11 cellular contexts compared by ENCODE assay signal in the genomic region with DNA sequence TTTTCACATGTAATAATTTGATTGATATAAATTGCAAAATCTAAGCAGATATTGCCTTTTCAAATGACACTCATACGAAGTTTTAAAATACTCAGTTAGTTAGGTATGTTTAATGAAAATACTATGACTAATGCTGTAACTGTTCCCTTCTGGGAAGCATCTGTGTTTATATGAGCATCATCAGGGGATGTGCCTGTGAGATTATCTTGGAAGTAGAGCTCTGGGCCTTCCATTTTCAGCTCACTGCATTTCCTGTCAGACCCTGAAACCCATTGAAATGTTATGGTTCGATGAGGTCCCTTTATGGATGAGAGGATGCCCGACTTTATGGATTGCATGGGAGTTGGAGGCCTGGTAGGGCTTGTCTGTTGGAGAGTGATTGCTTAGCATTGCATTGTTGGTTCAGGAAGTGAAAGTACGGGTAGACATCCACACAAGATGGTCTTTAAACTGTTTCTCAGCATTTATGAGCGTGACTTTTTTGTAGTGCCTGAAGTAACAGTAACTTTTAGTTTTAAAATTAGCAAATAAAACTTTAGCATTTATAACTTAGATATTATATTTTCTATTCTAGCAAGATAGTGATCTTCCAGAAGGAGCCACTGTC. TPM values are rescaled to one million over a fixed set of nuclear protein-coding genes. Genes with fewer than 3 reads are reported as not detected.
DNase-seq lines count a peak whose midpoint lies in the region; ATAC-seq and TF ChIP-seq lines count a peak whose summit lies in the region.
"Had no signal": no experiment of that assay in that cellular context is flagged by ENCODE, and none has a peak within 500 bp of the region (broad histone marks: within the 10 kb centered on the region; RNA-seq: fewer than 3 reads in every experiment).

No MANE protein-coding gene starts in this region.

- H3K36me3 Mint-ChIP-seq in HFFc6 (ENCODE audit: low read depth) (peaks cover 48% of the 10 kb centered on the region), brain (peaks cover 70% of the 10 kb centered on the region)
- peaks cover 59% of the 10 kb centered on the region for H3K36me3 Mint-ChIP-seq in activated CD4-positive, alpha-beta T cell treated with anti-CD3 and anti-CD28 coated beads, Interleukin-2, amount 10 ng/mL, durations not matched to agents 7 days and 5 days (ENCODE audit: low read depth)

- DNase-seq in AG04450 (ENCODE audit: low read depth, low spot score) (peak; percentile 63), HFFc6 (peak; percentile 78), kidney glomerular epithelial cell (lab: John Stamatoyannopoulos, UW) (peak; percentile 81)
- no peak for DNase-seq in activated CD4-positive, alpha-beta T cell treated with anti-CD3 and anti-CD28 coated beads, Interleukin-2, amount 50 U/mL, for 4 hours
- no peak for DNase-seq in activated CD8-positive, alpha-beta memory T cell treated with anti-CD3 and anti-CD28 coated beads for 24 hours
- no peak for DNase-seq in activated CD4-positive, alpha-beta T cell treated with anti-CD3 and anti-CD28 coated beads, Interleukin-2, amount 10 ng/mL, durations not matched to agents 7 days and 5 days
- DNase-seq: activated naive CD4-positive, alpha-beta T cell treated with anti-CD3 and anti-CD28 coated beads, Interleukin-2, amount 10 ng/mL, durations not matched to agents 7 days and 5 days; retina; WERI-Rb-1 had no signal

- H3K4me1 Mint-ChIP-seq in HFFc6 (ENCODE audit: low read depth) (peaks cover 69% of the 10 kb centered on the region), brain (no peaks in the 10 kb centered on the region)
- peaks cover 10% of the 10 kb centered on the region for H3K4me1 Mint-ChIP-seq in activated CD4-positive, alpha-beta T cell treated with anti-CD3 and anti-CD28 coated beads, Interleukin-2, amount 10 ng/mL, durations not matched to agents 7 days and 5 days
- H3K4me1 Mint-ChIP-seq: activated naive CD4-positive, alpha-beta T cell treated with anti-CD3 and anti-CD28 coated beads, Interleukin-2, amount 10 ng/mL, durations not matched to agents 7 days and 5 days had no signal

- CTCF ChIA-PET in AG04450 (lab: Charles Lee): interaction anchor here (1.8 kb wide), 1 partner anchor 63 kb away, joined by 4 read pairs; no protein-coding TSS in a partner anchor
- CTCF ChIA-PET in activated CD4-positive, alpha-beta T cell treated with anti-CD3 and anti-CD28 coated beads, Interleukin-2, amount 10 ng/mL, durations not matched to agents 7 days and 5 days (lab: Charles Lee): no interaction called here

- H3K4me3 Mint-ChIP-seq in HFFc6: peak overlapping the region; percentile 84
- no peak overlapping the region for H3K4me3 Mint-ChIP-seq in brain
- no peak overlapping the region for H3K4me3 Mint-ChIP-seq in activated CD4-positive, alpha-beta T cell treated with anti-CD3 and anti-CD28 coated beads, Interleukin-2, amount 10 ng/mL, durations not matched to agents 7 days and 5 days
- H3K4me3 Mint-ChIP-seq: activated naive CD4-positive, alpha-beta T cell treated with anti-CD3 and anti-CD28 coated beads, Interleukin-2, amount 10 ng/mL, durations not matched to agents 7 days and 5 days had no signal

- TF ChIP-seq CTCF in AG04450 (IDR thresholded peaks at IDR 0.05; ENCODE audit: low read depth, low read length) (no peak), HFFc6 (IDR thresholded peaks at IDR 0.05) (no peak), brain (conservative IDR thresholded peaks at IDR 0.05) (no peak)

- H3K9me3 Mint-ChIP-seq in HFFc6 (no peaks in the 10 kb centered on the region), brain (no peaks in the 10 kb centered on the region)
- no peaks in the 10 kb centered on the region for H3K9me3 Mint-ChIP-seq in activated CD4-positive, alpha-beta T cell treated with anti-CD3 and anti-CD28 coated beads, Interleukin-2, amount 10 ng/mL, durations not matched to agents 7 days and 5 days
- H3K9me3 Mint-ChIP-seq: activated naive CD4-positive, alpha-beta T cell treated with anti-CD3 and anti-CD28 coated beads, Interleukin-2, amount 10 ng/mL, durations not matched to agents 7 days and 5 days had no signal

- H3K9me3 ChIP-seq in AG04450 (ENCODE audit: control insufficient read depth, insufficient read depth, low read length): no peaks in the 10 kb centered on the region

- H3K27me3 Mint-ChIP-seq in HFFc6 (ENCODE audit: insufficient read depth) (no peaks in the 10 kb centered on the region; the same call in 1 of the 2 replicates), brain (no peaks in the 10 kb centered on the region)
- H3K27me3 Mint-ChIP-seq in activated CD4-positive, alpha-beta T cell treated with anti-CD3 and anti-CD28 coated beads, Interleukin-2, amount 10 ng/mL, durations not matched to agents 7 days and 5 days: no peaks in the 10 kb centered on the region
- H3K27me3 Mint-ChIP-seq: activated naive CD4-positive, alpha-beta T cell treated with anti-CD3 and anti-CD28 coated beads, Interleukin-2, amount 10 ng/mL, durations not matched to agents 7 days and 5 days had no signal

- peak overlapping the region; percentile 90 for H3K27ac ChIP-seq in AG04450 (ENCODE audit: low read depth, low read length)
- H3K27ac ChIP-seq: WERI-Rb-1 had no signal

- POLR2A ChIA-PET in AG04450 (lab: Yijun Ruan, JAX): interaction anchor here (0.6 to 1.2 kb wide), 2 partner anchors 9 to 29 kb away, joined by 3 to 6 read pairs; partner anchors contain the start of genes ELP2 and SLC39A6
- POLR2A ChIA-PET in activated CD4-positive, alpha-beta T cell treated with anti-CD3 and anti-CD28 coated beads, Interleukin-2, amount 10 ng/mL, durations not matched to agents 7 days and 5 days (lab: Charles Lee): no interaction called here

- no peak for ATAC-seq in GM18505 (IDR thresholded peaks at IDR 0.05; ENCODE audit: unreplicated experiment)

- no peak for TF ChIP-seq POLR2A in GM18505 (IDR thresholded peaks at IDR 0.05; ENCODE audit: borderline replicate concordance, extremely low read depth, insufficient read depth, insufficient read length)

- H3K27ac Mint-ChIP-seq in HFFc6: peak overlapping the region; percentile 99
- peak overlapping the region in 3 of 5 experiments; percentile 66 to 73 (median 69) for H3K27ac Mint-ChIP-seq in brain
- no peak overlapping the region for H3K27ac Mint-ChIP-seq in activated CD4-positive, alpha-beta T cell treated with anti-CD3 and anti-CD28 coated beads, Interleukin-2, amount 10 ng/mL, durations not matched to agents 7 days and 5 days
- H3K27ac Mint-ChIP-seq: activated naive CD4-positive, alpha-beta T cell treated with anti-CD3 and anti-CD28 coated beads, Interleukin-2, amount 10 ng/mL, durations not matched to agents 7 days and 5 days had no signal

- no peaks in the 10 kb centered on the region for H3K27me3 ChIP-seq in AG04450 (ENCODE audit: control insufficient read depth, insufficient read depth, low read length)

- H3K4me3 ChIP-seq in AG04450 (ENCODE audit: low read depth, low read length): no peak overlapping the region

RNA-seq across cellular contexts. Expression of gene ELP2, which starts 28.7 kb away (rescaled TPM):
- polyA plus RNA-seq in AG04450 (2011; rRNA removed) (116 and 122 TPM in 2 replicates), brain (ENCODE audit: insufficient read depth, low read depth, low replicate concordance) (49.6 TPM)
- 136 and 145 TPM in 2 replicates for polyA minus RNA-seq in AG04450 (2011; rRNA and poly(A)+ RNA removed)
- total RNA-seq in HFFc6 (2021; fragmentation: NEBNext Ultra II Directional; extraction: Animal tissue kit (Norgen Biotek cat#: 25700)): 10 to 100 TPM; 76.2 to 99.7 (median 82.3) TPM
- total RNA-seq in activated CD4-positive, alpha-beta T cell treated with anti-CD3 and anti-CD28 coated beads, Interleukin-2, amount 10 ng/mL, durations not matched to agents 7 days and 5 days: 10 to 100 TPM; 63.3 to 72.8 TPM

RNA-seq across cellular contexts. Expression of gene MOCOS, which starts 28.9 kb away (rescaled TPM):
- polyA plus RNA-seq in AG04450 (2011; rRNA removed) (4.2 and 5.1 TPM in 2 replicates), brain (ENCODE audit: insufficient read depth, low read depth, low replicate concordance) (0.12 TPM)
- polyA minus RNA-seq in AG04450 (2011; rRNA and poly(A)+ RNA removed): 9.3 and 9.9 TPM in 2 replicates
- 1 to 10 TPM; 1.7 to 3.0 (median 2.5) TPM for total RNA-seq in HFFc6 (2021; fragmentation: NEBNext Ultra II Directional; extraction: Animal tissue kit (Norgen Biotek cat#: 25700))
- under 1 TPM; 0.05 to 0.17 TPM for total RNA-seq in activated CD4-positive, alpha-beta T cell treated with anti-CD3 and anti-CD28 coated beads, Interleukin-2, amount 10 ng/mL, durations not matched to agents 7 days and 5 days

RNA-seq across cellular contexts. Expression of gene SLC39A6, which starts 29.2 kb away (rescaled TPM):
- polyA plus RNA-seq in AG04450 (2011; rRNA removed): 108 and 123 TPM in 2 replicates
- polyA minus RNA-seq in AG04450 (2011; rRNA and poly(A)+ RNA removed): 99.7 and 119 TPM in 2 replicates
- 10 to 100 TPM; 62.4 to 76.4 (median 71.1) TPM for total RNA-seq in HFFc6 (2021; fragmentation: NEBNext Ultra II Directional; extraction: Animal tissue kit (Norgen Biotek cat#: 25700))
- 65.4 TPM for polyA plus RNA-seq in brain (ENCODE audit: insufficient read depth, low read depth, low replicate concordance)
- total RNA-seq in activated CD4-positive, alpha-beta T cell treated with anti-CD3 and anti-CD28 coated beads, Interleukin-2, amount 10 ng/mL, durations not matched to agents 7 days and 5 days: 10 to 100 TPM; 20.1 to 22.5 TPM

Comparison
In these comparisons a context has a peak if more than half of its experiments do, and no peak if none do; other contexts are left out.
1. DNase-seq: peak in AG04450 (single experiment), HFFc6 (single experiment) and kidney glomerular epithelial cell (single experiment); none in activated CD4-positive, alpha-beta T cell treated with anti-CD3 and anti-CD28 coated beads, Interleukin-2, amount 50 U/mL, for 4 hours (0 of 2), activated CD8-positive, alpha-beta memory T cell treated with anti-CD3 and anti-CD28 coated beads for 24 hours (single experiment) and activated CD4-positive, alpha-beta T cell treated with anti-CD3 and anti-CD28 coated beads, Interleukin-2, amount 10 ng/mL, durations not matched to agents 7 days and 5 days (single experiment).